9 cellular contexts compared by ENCODE assay signal in genomic region chr16:31093132-31093703, GRCh38. TPM values are rescaled to one million over a fixed set of nuclear protein-coding genes. Genes with fewer than 3 reads are reported as not detected.
DNase-seq lines count a peak whose midpoint lies in the region; FAIRE-seq and TF ChIP-seq lines count a peak whose summit lies in the region.
"Had no signal": no experiment of that assay in that cellular context is flagged by ENCODE, and none has a peak within 500 bp of the region (broad histone marks: within the 10 kb centered on the region; RNA-seq: fewer than 3 reads in every experiment).

No MANE protein-coding gene starts in this region.

- no peak for TF ChIP-seq EP300 in transverse colon (IDR thresholded peaks at IDR 0.05; ENCODE audit: low read depth)

- H3K4me1 ChIP-seq in transverse colon (peaks cover 6 to 24% (median 18%) of the 10 kb centered on the region in 4 donors), kidney (ENCODE audit: control insufficient read depth in 1 of 2, insufficient read depth in 1 of 2, low read depth in 1 of 2, low read length in 2 of 2) (peaks cover 0 to 10% of the 10 kb centered on the region in 2 donors)

- H3K9me3 ChIP-seq in transverse colon (no peaks in the 10 kb centered on the region), kidney (ENCODE audit: control insufficient read depth in 1 of 2, low read length in 2 of 2) (no peaks in the 10 kb centered on the region)

- peak overlapping the region; percentile 58 for H3K27ac ChIP-seq in layer of hippocampus (ENCODE audit: low read depth, low read length)
- peak overlapping the region in 1 of 4 donors; percentile 17 for H3K27ac ChIP-seq in transverse colon
- no peak overlapping the region for H3K27ac ChIP-seq in kidney (ENCODE audit: low read depth in 2 of 2, low read length in 2 of 2)

- WGBS in transverse colon (ENCODE audit: low coverage in 1 of 2), 2 donors: 34 to 38% methylated on average over 5 to 17 of the region's 17 CpGs

- peak overlapping the region; percentile 87 for H3K4me3 ChIP-seq in astrocyte of the spinal cord (ENCODE audit: low read depth, low read length)
- H3K4me3 ChIP-seq in transverse colon: peak overlapping the region in 2 of 4 donors; percentile 67
- H3K4me3 ChIP-seq in kidney (ENCODE audit: low read length in 2 of 2): no peak overlapping the region

- peak; percentile 35 for DNase-seq in NCI-H345 (lab: John Stamatoyannopoulos, UW)
- no peak for DNase-seq in NCI-H345 treated with DMSO at 0.1 percent for 48 hours (lab: John Stamatoyannopoulos, UW; ENCODE audit: unreplicated experiment)
- DNase-seq in NCI-H2196 (lab: John Stamatoyannopoulos, UW; ENCODE audit: unreplicated experiment): peak; percentile 52
- peak; percentile 32 for DNase-seq in astrocyte of the spinal cord (ENCODE audit: low read depth, low spot score)
- DNase-seq in transverse colon: peak; percentile 33
- no peak for DNase-seq in kidney
- DNase-seq in effector CD8-positive, alpha-beta T cell (lab: John Stamatoyannopoulos, UW): no peak

- TF ChIP-seq POLR2A in transverse colon (IDR thresholded peaks at IDR 0.05): no peak

- no peak for FAIRE-seq in kidney (lab: Jason Lieb, UNC)
- FAIRE-seq: G401.6 had no signal

- H3K36me3 ChIP-seq in transverse colon: no peaks in the 10 kb centered on the region
- peaks cover 4 to 11% of the 10 kb centered on the region in 2 donors for H3K36me3 ChIP-seq in kidney (ENCODE audit: control insufficient read depth in 1 of 2, insufficient read depth in 2 of 2, low read length in 2 of 2)

- H3K9ac ChIP-seq in kidney (ENCODE audit: low read length in 2 of 2): no peak overlapping the region

- intact Hi-C loops in transverse colon (cut with DNase I; ENCODE audit: low total_unique reads) (no loop called here), kidney (cut with DNase I) (no loop called here)

- no peak for TF ChIP-seq CTCF in astrocyte of the spinal cord (IDR thresholded peaks at IDR 0.05; ENCODE audit: low read depth, low read length)
- no peak for TF ChIP-seq CTCF in transverse colon (IDR thresholded peaks at IDR 0.05)
- TF ChIP-seq CTCF in kidney (IDR thresholded peaks at IDR 0.05; ENCODE audit: borderline replicate concordance, extremely low read depth, insufficient read depth): no peak

- no peaks in the 10 kb centered on the region for H3K27me3 ChIP-seq in layer of hippocampus (ENCODE audit: control insufficient read depth, insufficient read depth, low read length)
- no peaks in the 10 kb centered on the region for H3K27me3 ChIP-seq in transverse colon

- in situ Hi-C loops in astrocyte of the spinal cord (cut with HindIII; ENCODE audit: low sequenced_read_pairs) (no loop called here), transverse colon (cut with MboI; ENCODE audit: low pct_ligation_motif_present in 1 of 4, low pct_unique_long_range_greater_than_20kb in 1 of 4, low sequenced_read_pairs in 3 of 4) (loop anchor here in 1 of 4 donors (10.0 kb wide), 1 partner anchor 108 kb away; the partner anchor contains the start of gene HSD3B7)

RNA-seq across cellular contexts. Expression of gene VKORC1, which starts 1.4 kb away (rescaled TPM):
- total RNA-seq in transverse colon: 10 to 100 TPM; 29.5 to 89.0 (median 72.0) TPM
- total RNA-seq in kidney: 84.7 TPM
- polyA plus RNA-seq in kidney (ENCODE audit: insufficient read depth, low read depth, low replicate concordance): 209 TPM

RNA-seq across cellular contexts. Expression of gene PRSS53, which starts 4.5 kb away (rescaled TPM):
- 1 to 10 TPM; 1.1 to 5.2 (median 3.1) TPM for total RNA-seq in transverse colon
- 2.6 TPM for total RNA-seq in kidney
- 0.99 TPM for polyA plus RNA-seq in kidney (ENCODE audit: insufficient read depth, low read depth, low replicate concordance)

RNA-seq across cellular contexts. Expression of gene BCKDK, which starts 15.0 kb away (rescaled TPM):
- total RNA-seq in transverse colon (10 to 100 TPM; 46.8 to 56.5 (median 51.3) TPM), kidney (47.6 TPM)
- polyA plus RNA-seq in kidney (ENCODE audit: insufficient read depth, low read depth, low replicate concordance): 70.6 TPM

RNA-seq across cellular contexts. Expression of gene ZNF646, which starts 19.0 kb away (rescaled TPM):
- total RNA-seq in transverse colon: 10 to 100 TPM; 12.0 to 26.7 (median 23.5) TPM
- total RNA-seq in kidney: 20.5 TPM
- polyA plus RNA-seq in kidney (ENCODE audit: insufficient read depth, low read depth, low replicate concordance): 2.9 TPM

RNA-seq across cellular contexts. Expression of gene ZNF668, which starts 19.2 kb away (rescaled TPM):
- total RNA-seq in transverse colon (10 to 100 TPM in 2 of 4 donors, 1 to 10 TPM in 2; 7.9 to 17.9 (median 10.2) TPM), kidney (6.4 TPM)
- 5.4 TPM for polyA plus RNA-seq in kidney (ENCODE audit: insufficient read depth, low read depth, low replicate concordance)

Comparison
In these comparisons a context has a peak if more than half of its experiments do, and no peak if none do; other contexts are left out.
1. DNase-seq: peak in NCI-H345 (single experiment), NCI-H2196 (single experiment), astrocyte of the spinal cord (single experiment) and transverse colon (single experiment); none in NCI-H345 treated with DMSO at 0.1 percent for 48 hours (single experiment), kidney (single experiment) and effector CD8-positive, alpha-beta T cell (single experiment).